8 cellular contexts compared by ENCODE assay signal in the genomic region with DNA sequence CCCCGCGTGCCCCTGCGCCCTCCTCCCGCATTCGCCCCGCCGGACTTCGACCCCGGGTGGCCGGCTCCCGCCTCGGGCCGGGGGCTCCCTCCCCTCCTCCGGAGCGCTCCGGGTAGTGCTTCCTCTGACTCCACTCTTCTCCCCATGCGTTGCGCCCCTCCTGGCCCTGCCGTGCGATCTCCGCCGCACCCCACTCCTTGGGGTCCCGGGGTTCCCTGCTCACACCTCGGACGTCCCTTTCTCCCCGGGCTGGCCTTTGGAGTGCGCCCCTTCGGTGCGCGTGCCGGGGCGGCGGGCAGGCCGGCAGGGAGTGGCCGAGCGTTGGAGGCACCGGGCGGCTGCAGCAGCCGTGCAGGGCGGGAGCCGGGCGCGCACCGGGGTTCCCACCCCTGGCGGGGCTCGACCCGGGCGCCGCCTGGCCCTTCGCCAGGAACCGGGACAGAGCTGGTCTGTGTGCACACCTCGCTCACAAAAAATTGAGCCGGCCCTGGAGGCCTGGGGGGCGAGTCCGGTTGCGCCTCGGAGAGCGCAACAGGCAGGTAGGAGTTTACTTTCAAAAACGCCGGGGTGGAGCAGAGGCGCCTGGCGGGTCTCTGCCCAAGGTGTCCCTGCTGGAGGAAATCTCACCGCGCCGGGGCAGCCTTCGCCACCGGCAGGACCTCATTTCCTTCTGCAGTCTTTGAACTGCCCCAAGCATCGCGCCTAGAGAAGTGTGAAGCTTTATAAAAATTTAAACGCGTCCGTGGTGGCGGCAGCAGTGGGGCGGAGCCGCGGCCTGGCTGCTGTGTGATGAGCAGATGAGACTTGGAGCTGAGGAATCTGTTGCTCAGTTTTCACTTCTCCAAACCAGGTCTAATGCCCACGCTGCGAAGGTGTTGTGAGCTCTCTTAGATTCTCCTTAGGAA. TPM values are rescaled to one million over a fixed set of nuclear protein-coding genes. Genes with fewer than 3 reads are reported as not detected.
DNase-seq lines count a peak whose midpoint lies in the region; ATAC-seq and TF ChIP-seq lines count a peak whose summit lies in the region.

No MANE protein-coding gene starts in this region.

- H3K27ac Mint-ChIP-seq in activated naive CD4-positive, alpha-beta T cell treated with anti-CD3 and anti-CD28 coated beads, Interleukin-2, amount 50 U/mL, for 72 hours, result no peak overlapping the region

- no peaks in the 10 kb centered on the region for H3K36me3 ChIP-seq in right atrium auricular region

- H3K27ac ChIP-seq in right atrium auricular region, result peak overlapping the region; percentile 60

- no peaks in the 10 kb centered on the region for H3K9me3 ChIP-seq in right atrium auricular region

- peaks cover 15 to 24% of the 10 kb centered on the region in 2 donors for H3K9me3 Mint-ChIP-seq in activated naive CD4-positive, alpha-beta T cell treated with anti-CD3 and anti-CD28 coated beads, Interleukin-2, amount 50 U/mL, for 72 hours

- peaks cover 25 to 28% of the 10 kb centered on the region in 2 donors for H3K36me3 Mint-ChIP-seq in activated naive CD4-positive, alpha-beta T cell treated with anti-CD3 and anti-CD28 coated beads, Interleukin-2, amount 50 U/mL, for 72 hours

- H3K4me3 ChIP-seq in right atrium auricular region, result peak overlapping the region; percentile 65 to 77

- no peaks in the 10 kb centered on the region for H3K27me3 ChIP-seq in right atrium auricular region

- DNase-seq in DMS153 (lab: John Stamatoyannopoulos, UW) (peak; percentile 21), NCI-H748 treated with DMSO at 0.1 percent for 48 hours (lab: John Stamatoyannopoulos, UW) (peak; percentile 33), right atrium auricular region (ENCODE audit: low spot score) (no peak), retina (peak; percentile 89), cortex of kidney (lab: John Stamatoyannopoulos, UW) (no peak)
- peak in 1 of 2 donors; percentile 24 for DNase-seq in activated naive CD4-positive, alpha-beta T cell treated with anti-CD3 and anti-CD28 coated beads, Interleukin-2, amount 50 U/mL, for 72 hours (ENCODE audit: low spot score in 2 of 2)

- H3K4me1 ChIP-seq in right atrium auricular region, result peaks cover 0 to 13% of the 10 kb centered on the region in 2 donors

- TF ChIP-seq CTCF in right atrium auricular region (IDR thresholded peaks at IDR 0.05), result peak in 1 of 2 donors; percentile 33

- peak; percentile 76 for ATAC-seq in GM19324 (IDR thresholded peaks at IDR 0.05; ENCODE audit: low FRiP score, unreplicated experiment)
- ATAC-seq in HG03175 (IDR thresholded peaks at IDR 0.05; ENCODE audit: unreplicated experiment), result peak; percentile 73
- ATAC-seq in activated naive CD4-positive, alpha-beta T cell treated with anti-CD3 and anti-CD28 coated beads, Interleukin-2, amount 50 U/mL, for 72 hours, result peak; percentile 53 to 58

RNA-seq across cellular contexts. Expression of a gene that starts 0.7 kb away (rescaled TPM):
- total RNA-seq in activated naive CD4-positive, alpha-beta T cell treated with anti-CD3 and anti-CD28 coated beads, Interleukin-2, amount 50 U/mL, for 72 hours, result 1 to 10 TPM in 1 of 2 donors, under 1 TPM in 1; 0.48 to 1.4 TPM
- total RNA-seq in right atrium auricular region, result 1 to 10 TPM; 4.0 to 6.1 TPM

Comparison
In these comparisons a context has a peak if more than half of its experiments do, and no peak if none do; other contexts are left out.
1. DNase-seq: peak in DMS153 (single experiment), NCI-H748 treated with DMSO at 0.1 percent for 48 hours (single experiment) and retina (single experiment); none in right atrium auricular region (single experiment) and cortex of kidney (single experiment).
2. Peak in every context shown above with its lines, with median percentiles within 50 percentile points of each other: ATAC-seq.